Comparison of ENCODE assay signal across 6 cellular contexts in the genomic region with DNA sequence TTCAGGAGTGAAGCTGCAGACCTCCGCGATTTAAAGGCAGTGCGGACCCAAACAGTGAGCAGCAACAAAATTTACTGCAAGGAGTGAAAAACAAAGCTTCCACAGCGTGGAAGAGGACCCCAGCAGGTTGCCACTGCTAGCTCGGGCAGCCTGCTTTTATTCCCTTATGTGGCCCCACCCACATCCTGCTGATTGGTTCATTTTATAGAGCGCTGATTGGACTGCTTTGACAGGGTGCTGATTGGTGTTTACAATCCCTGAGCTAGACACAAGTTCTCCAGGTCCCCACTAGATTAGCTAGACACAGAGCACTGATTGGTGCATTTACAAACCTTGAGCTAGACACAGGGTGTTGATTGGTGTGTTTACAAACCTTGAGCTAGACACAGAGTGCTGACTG. TPM values are rescaled to one million over a fixed set of nuclear protein-coding genes. Genes with fewer than 3 reads are reported as not detected.
A peak's percentile ranks its signal among the peaks of the same experiment; 100 is the strongest.
DNase-seq lines count a peak whose midpoint lies in the region; ATAC-seq, FAIRE-seq and TF ChIP-seq lines count a peak whose summit lies in the region.
"Not testable (repeated sequence)": the region's sequence is repeated elsewhere in the genome, so short reads cannot be mapped to it uniquely, and the experiment has no call there.

No MANE protein-coding gene starts in this region.

- not testable (repeated sequence) for H3K4me3 Mint-ChIP-seq in WTC11

- H3K27me3 ChIP-seq in HL-60 (ENCODE audit: insufficient read depth, poor library complexity, severe bottlenecking); HepG2 (ENCODE audit: control insufficient read depth in 1 of 2, insufficient read depth in 2 of 2, low read length in 2 of 2); neutrophil; testis: not testable (repeated sequence)

- H3K27ac Mint-ChIP-seq in WTC11 = not testable (repeated sequence)

- peaks cover 61% of the 10 kb centered on the region for H3K79me2 ChIP-seq in HepG2 (ENCODE audit: insufficient read depth, low read length)

- DNase-seq in HL-60 (ENCODE audit: low read depth in 1 of 2, low spot score in 1 of 2); WTC11 (ENCODE audit: low spot score); HepG2 (ENCODE audit: low spot score): not testable (repeated sequence)
- DNase-seq in OCI-M2 (lab: John Stamatoyannopoulos, UW; ENCODE audit: unreplicated experiment) (peak; percentile 12), testis (peak; percentile 78)

- WGBS in HepG2 (ENCODE audit: low lambda C conversion rate) = 98% methylated on average over 6 of the region's 6 CpGs
- 69 to 92% methylated on average over 6 of the region's 6 CpGs for WGBS in testis, 2 donors

- intact Hi-C loops in HepG2 (cut with micrococcal nuclease; ENCODE audit: unreplicated experiment); testis (cut with DNase I; ENCODE audit: low total_unique reads): not testable (repeated sequence)

- TF ChIP-seq RAD21 in HepG2 (CRISPR knock-in tag; IDR thresholded peaks at IDR 0.05) = not testable (repeated sequence)

- not testable (repeated sequence) for TF ChIP-seq POLR2A in HepG2 (IDR thresholded peaks at IDR 0.05; ENCODE audit: insufficient read depth in 1 of 2, low read depth in 2 of 2, low read length in 2 of 2); testis (IDR thresholded peaks at IDR 0.05)

- peaks cover 5 to 23% of the 10 kb centered on the region in 2 experiments; a peak in 4 of 5 replicates for H3K36me3 ChIP-seq in HepG2 (replicated peaks in 1 of 2; ENCODE audit: control insufficient read depth in 1 of 2, insufficient read depth in 2 of 2, low read length in 2 of 2)
- peaks cover 29% of the 10 kb centered on the region for H3K36me3 ChIP-seq in neutrophil
- not testable (repeated sequence) for H3K36me3 ChIP-seq in testis (ENCODE audit: low read depth, missing control alignments)

- H3K27me3 Mint-ChIP-seq in WTC11 (ENCODE audit: low read depth) = not testable (repeated sequence)

- H3K4me1 ChIP-seq in HepG2 (ENCODE audit: insufficient read depth, low read length) (peaks cover 36% of the 10 kb centered on the region), neutrophil (ENCODE audit: control insufficient read depth in 1 of 2, insufficient read depth in 1 of 2, low read depth in 1 of 2, low read length in 1 of 2) (peaks cover 52 to 78% of the 10 kb centered on the region in 2 experiments), testis (peaks cover 13% of the 10 kb centered on the region)

- not testable (repeated sequence) for H4K20me1 ChIP-seq in HepG2 (ENCODE audit: insufficient read depth, low read length)

- BruUV-seq in HepG2 (replicated peaks; lab: Mats Ljungman, UMichigan) = not testable (repeated sequence)

- H3K4me2 ChIP-seq in HepG2 (ENCODE audit: low read depth, low read length) = not testable (repeated sequence)

- TF ChIP-seq EP300 in HepG2 (IDR thresholded peaks at IDR 0.05; ENCODE audit: low read depth in 2 of 2, low read length in 2 of 2); HepG2 (CRISPR knock-in tag; IDR thresholded peaks at IDR 0.05; ENCODE audit: borderline replicate concordance): not testable (repeated sequence)

- not testable (repeated sequence) for TF ChIP-seq CTCF in HL-60 (IDR thresholded peaks at IDR 0.05; ENCODE audit: insufficient read depth, low read length); WTC11 (IDR thresholded peaks at IDR 0.05); HepG2 (CRISPR knock-in tag; IDR thresholded peaks at IDR 0.05); neutrophil (IDR thresholded peaks at IDR 0.05); testis (IDR thresholded peaks at IDR 0.05)

- H3K27ac ChIP-seq in HL-60 (replicated peaks) (peak overlapping the region; percentile 58), neutrophil (peak overlapping the region; percentile 99)
- not testable (repeated sequence) for H3K27ac ChIP-seq in HepG2 (ENCODE audit: extremely low read length, insufficient read depth, low read length); testis

- not testable (repeated sequence) for H3K9me3 Mint-ChIP-seq in WTC11

- H3K36me3 Mint-ChIP-seq in WTC11 = not testable (repeated sequence)

- not testable (repeated sequence) for ATAC-seq in WTC11, HepG2

- POLR2A ChIA-PET in WTC11 (lab: Charles Lee) = interaction anchor here (0.6 kb wide), 1 partner anchor 135 kb away, joined by 4 read pairs; no protein-coding TSS in a partner anchor
- POLR2A ChIA-PET in HepG2 (lab: Yijun Ruan, JAX) = not testable (repeated sequence)

- H3K4me1 Mint-ChIP-seq in WTC11 = peaks cover 12% of the 10 kb centered on the region

- not testable (repeated sequence) for H3K4me3 ChIP-seq in HL-60 (replicated peaks; ENCODE audit: insufficient read depth, low read length); HepG2 (replicated peaks in 1 of 3; ENCODE audit: insufficient read depth in 1 of 3, low read depth in 2 of 3, low read length in 3 of 3); neutrophil (ENCODE audit: low read depth in 1 of 2, low read length in 1 of 2)
- H3K4me3 ChIP-seq in testis = peak overlapping the region; percentile 39 to 54

- not testable (repeated sequence) for H2AFZ ChIP-seq in HepG2 (ENCODE audit: low read length)

- H3K9ac ChIP-seq in HepG2 (ENCODE audit: insufficient read depth, low read depth, low read length) = not testable (repeated sequence)

- FAIRE-seq in HepG2 (lab: Jason Lieb, UNC) = not testable (repeated sequence)

- in situ Hi-C loops in HepG2 (cut with HindIII; ENCODE audit: extremely low pct_ligation_motif_present, low pct_unique_long_range_greater_than_20kb) = not testable (repeated sequence)

- H3K9me3 ChIP-seq in HepG2 (ENCODE audit: low read length); neutrophil; testis: not testable (repeated sequence)

- CTCF ChIA-PET in WTC11 (lab: Charles Lee) = interaction anchor here (1.4 kb wide), 1 partner anchor 35 kb away, joined by 3 read pairs; no protein-coding TSS in a partner anchor
- CTCF ChIA-PET in HepG2 (lab: Yijun Ruan, JAX; ENCODE audit: low intra/inter-chr PET ratio, low total read pairs) = not testable (repeated sequence)

TF ChIP-seq in WTC11, 78 proteins besides CTCF, POLR2A, EP300 and RAD21:
- peak; percentile 51 for TF ChIP-seq NFYB (CRISPR knock-in tag; conservative IDR thresholded peaks at IDR 0.05; ENCODE audit: low read depth)

TF ChIP-seq in HepG2, 621 proteins besides CTCF, POLR2A, EP300 and RAD21:
- TF ChIP-seq POLR2G (IDR thresholded peaks at IDR 0.05; ENCODE audit: low read depth, low read length) = 0 out of 2 replicates have a peak, but pooled peaks have one; percentile 19

RNA-seq across cellular contexts. Expression of a gene that starts 6.3 kb away (rescaled TPM):
- 30.0 to 32.0 TPM (median 30.7 TPM) in 3 replicates for total RNA-seq in WTC11 (2021)
- 42.6 and 66.0 TPM in 2 replicates for total RNA-seq in HepG2 (2016; rRNA removed; fragmentation: Illumina TruSeq; extraction: Trizol)
- total RNA-seq in HepG2 (2016; cell fraction: cytosol; rRNA removed; fragmentation: Illumina TruSeq; extraction: Trizol; ENCODE audit: low read depth) = 6.9 and 7.5 TPM in 2 replicates
- 42.5 and 60.1 TPM in 2 replicates for total RNA-seq in HepG2 (2016; cell fraction: insoluble cytoplasmic fraction; rRNA removed; fragmentation: Illumina TruSeq; extraction: Trizol)
- 11.9 and 14.2 TPM in 2 replicates for total RNA-seq in HepG2 (2016; cell fraction: membrane; rRNA removed; fragmentation: Illumina TruSeq; extraction: Trizol)
- 39.9 and 41.3 TPM in 2 replicates for total RNA-seq in HepG2 (2016; cell fraction: nucleus; rRNA removed; fragmentation: Illumina TruSeq; extraction: Trizol)
- 40.5 and 41.2 TPM in 2 replicates for polyA plus RNA-seq in HepG2 (2011; rRNA removed)
- 26.6 and 37.6 TPM in 2 replicates for polyA plus RNA-seq in HepG2 (2011; cell fraction: cytosol; rRNA removed)
- polyA plus RNA-seq in HepG2 (2011; cell fraction: nucleus; rRNA removed) = 50.5 and 50.9 TPM in 2 replicates
- 31.7 and 34.6 TPM in 2 replicates for polyA plus RNA-seq in HepG2 (2012)
- 0.78 and 1.1 TPM in 2 replicates for polyA plus RNA-seq in HepG2 (2016; cell fraction: cytosol; fragmentation: Illumina TruSeq; extraction: Trizol; ENCODE audit: low read depth)
- 35.1 and 36.9 TPM in 2 replicates for polyA plus RNA-seq in HepG2 (2016; cell fraction: insoluble cytoplasmic fraction; fragmentation: Illumina TruSeq; extraction: Trizol; ENCODE audit: low read depth)
- 2.5 and 3.1 TPM in 2 replicates for polyA plus RNA-seq in HepG2 (2016; cell fraction: membrane; fragmentation: Illumina TruSeq; extraction: Trizol; ENCODE audit: low read depth)
- polyA plus RNA-seq in HepG2 (2016; cell fraction: nucleus; fragmentation: Illumina TruSeq; extraction: Trizol; ENCODE audit: insufficient read depth, low read depth) = 27.5 and 31.1 TPM in 2 replicates
- 62.2 and 74.0 TPM in 2 replicates for polyA minus RNA-seq in HepG2 (2011; rRNA and poly(A)+ RNA removed; ENCODE audit: low replicate concordance)
- polyA minus RNA-seq in HepG2 (2011; cell fraction: cytosol; rRNA and poly(A)+ RNA removed) = 41.5 and 47.8 TPM in 2 replicates
- 88.5 and 130 TPM in 2 replicates for polyA minus RNA-seq in HepG2 (2011; cell fraction: nucleus; rRNA and poly(A)+ RNA removed)
- 10 to 100 TPM; 37.9 to 43.6 TPM for total RNA-seq in testis
- polyA plus RNA-seq in testis (ENCODE audit: insufficient read depth, low read depth, low replicate concordance) = 21.3 TPM
